Comparison of ENCODE assay signal across 32 cellular contexts in genomic region chr10:50909334-50910014, GRCh38. TPM values are rescaled to one million over a fixed set of nuclear protein-coding genes. Genes with fewer than 3 reads are reported as not detected.
"Had no signal": no experiment of that assay in that cellular context is flagged by ENCODE, and none has a peak within 500 bp of the region (broad histone marks: within the 10 kb centered on the region; RNA-seq: fewer than 3 reads in every experiment).

No MANE protein-coding gene starts in this region.

- H3K27me3 ChIP-seq: ascending aorta, breast epithelium, cardiac muscle cell, esophagus muscularis mucosa, foreskin keratinocyte, gastrocnemius medialis had no signal

- H3K36me3 ChIP-seq: ascending aorta, breast epithelium, cardiac muscle cell, esophagus muscularis mucosa, gastrocnemius medialis had no signal

- DNase-seq: activated CD4-positive, alpha-beta memory T cell treated with anti-CD3 and anti-CD28 coated beads, Interleukin-2, amount 10 ng/mL, durations not matched to agents 7 days and 5 days; activated CD4-positive, alpha-beta T cell treated with anti-CD3 and anti-CD28 coated beads for 4 hours; activated CD4-positive, alpha-beta T cell treated with anti-CD3 and anti-CD28 coated beads, Interleukin-2, amount 10 ng/mL, durations not matched to agents 7 days and 5 days; activated CD4-positive, alpha-beta T cell treated with anti-CD3 and anti-CD28 coated beads, Interleukin-2, amount 50 U/mL, for 4 hours; activated CD4-positive, CD25-positive, alpha-beta regulatory T cell; activated CD4-positive, CD25-positive, alpha-beta regulatory T cell treated with anti-CD3 and anti-CD28 coated beads, Interleukin-2, amount 50 U/mL, for 72 hours; activated CD8-positive, alpha-beta memory T cell treated with anti-CD3 and anti-CD28 coated beads, Interleukin-2, amount 50 U/mL, for 48 hours; activated gamma-delta T cell; activated naive CD4-positive, alpha-beta T cell; activated naive CD4-positive, alpha-beta T cell treated with anti-CD3 and anti-CD28 coated beads, Interleukin-2, amount 10 ng/mL, durations not matched to agents 7 days and 5 days; activated naive CD8-positive, alpha-beta T cell treated with anti-CD3 and anti-CD28 coated beads, Interleukin-2, amount 10 ng/mL, durations not matched to agents 7 days and 5 days; activated T-cell treated with anti-CD3 and anti-CD28 coated beads for 4 hours; activated T-cell treated with anti-CD3 and anti-CD28 coated beads, Interleukin-2, amount 50 U/mL, for 24 hours; activated T-cell treated with anti-CD3 and anti-CD28 coated beads, Interleukin-2, amount 50 U/mL, for 72 hours; effector CD4-positive, alpha-beta T cell; effector memory CD8-positive, alpha-beta T cell; erythroblast; foreskin keratinocyte; gastrocnemius medialis; glutamatergic neuron; T-helper 2 cell had no signal

- H3K27ac Mint-ChIP-seq: activated CD4-positive, alpha-beta memory T cell treated with anti-CD3 and anti-CD28 coated beads, Interleukin-2, amount 10 ng/mL, durations not matched to agents 7 days and 5 days; activated CD4-positive, alpha-beta T cell treated with anti-CD3 and anti-CD28 coated beads, Interleukin-2, amount 10 ng/mL, durations not matched to agents 7 days and 5 days; activated naive CD4-positive, alpha-beta T cell treated with anti-CD3 and anti-CD28 coated beads, Interleukin-2, amount 10 ng/mL, durations not matched to agents 7 days and 5 days; activated naive CD4-positive, alpha-beta T cell treated with anti-CD3 and anti-CD28 coated beads, Interleukin-2, amount 50 U/mL, for 72 hours; activated naive CD8-positive, alpha-beta T cell treated with anti-CD3 and anti-CD28 coated beads, Interleukin-2, amount 10 ng/mL, durations not matched to agents 7 days and 5 days; activated T-cell treated with anti-CD3 and anti-CD28 coated beads, Interleukin-2, amount 50 U/mL, for 24 hours; activated T-cell treated with anti-CD3 and anti-CD28 coated beads, Interleukin-2, amount 50 U/mL, for 72 hours; brain; dendritic cell treated with granulocyte-macrophage colony-stimulating factor and Interleukin-4, amounts not matched to agents 40 ng/mL and 50 ng/mL, for 4 days; effector memory CD8-positive, alpha-beta T cell had no signal

- H3K4me1 Mint-ChIP-seq: activated CD4-positive, alpha-beta memory T cell treated with anti-CD3 and anti-CD28 coated beads, Interleukin-2, amount 10 ng/mL, durations not matched to agents 7 days and 5 days; activated CD4-positive, alpha-beta T cell treated with anti-CD3 and anti-CD28 coated beads, Interleukin-2, amount 10 ng/mL, durations not matched to agents 7 days and 5 days; activated naive CD4-positive, alpha-beta T cell treated with anti-CD3 and anti-CD28 coated beads, Interleukin-2, amount 10 ng/mL, durations not matched to agents 7 days and 5 days; activated naive CD8-positive, alpha-beta T cell treated with anti-CD3 and anti-CD28 coated beads, Interleukin-2, amount 10 ng/mL, durations not matched to agents 7 days and 5 days; brain; central memory CD8-positive, alpha-beta T cell had no signal

- H3K9me3 Mint-ChIP-seq: activated CD4-positive, alpha-beta memory T cell treated with anti-CD3 and anti-CD28 coated beads, Interleukin-2, amount 10 ng/mL, durations not matched to agents 7 days and 5 days; activated CD4-positive, alpha-beta T cell treated with anti-CD3 and anti-CD28 coated beads, Interleukin-2, amount 10 ng/mL, durations not matched to agents 7 days and 5 days; activated naive CD4-positive, alpha-beta T cell treated with anti-CD3 and anti-CD28 coated beads, Interleukin-2, amount 10 ng/mL, durations not matched to agents 7 days and 5 days; activated naive CD8-positive, alpha-beta T cell treated with anti-CD3 and anti-CD28 coated beads, Interleukin-2, amount 10 ng/mL, durations not matched to agents 7 days and 5 days; central memory CD8-positive, alpha-beta T cell had no signal

- H3K36me3 Mint-ChIP-seq: activated naive CD4-positive, alpha-beta T cell treated with anti-CD3 and anti-CD28 coated beads, Interleukin-2, amount 10 ng/mL, durations not matched to agents 7 days and 5 days; activated naive CD4-positive, alpha-beta T cell treated with anti-CD3 and anti-CD28 coated beads, Interleukin-2, amount 50 U/mL, for 72 hours; activated naive CD8-positive, alpha-beta T cell treated with anti-CD3 and anti-CD28 coated beads, Interleukin-2, amount 10 ng/mL, durations not matched to agents 7 days and 5 days; brain had no signal

- ATAC-seq: activated naive CD4-positive, alpha-beta T cell treated with anti-CD3 and anti-CD28 coated beads, Interleukin-2, amount 50 U/mL, for 72 hours; activated T-cell treated with anti-CD3 and anti-CD28 coated beads, Interleukin-2, amount 50 U/mL, for 72 hours; effector memory CD8-positive, alpha-beta T cell; foreskin keratinocyte; gastrocnemius medialis had no signal

- H3K27me3 Mint-ChIP-seq: activated CD4-positive, alpha-beta memory T cell treated with anti-CD3 and anti-CD28 coated beads, Interleukin-2, amount 10 ng/mL, durations not matched to agents 7 days and 5 days; activated CD4-positive, alpha-beta T cell treated with anti-CD3 and anti-CD28 coated beads, Interleukin-2, amount 10 ng/mL, durations not matched to agents 7 days and 5 days; activated naive CD4-positive, alpha-beta T cell treated with anti-CD3 and anti-CD28 coated beads, Interleukin-2, amount 10 ng/mL, durations not matched to agents 7 days and 5 days; activated naive CD8-positive, alpha-beta T cell treated with anti-CD3 and anti-CD28 coated beads, Interleukin-2, amount 10 ng/mL, durations not matched to agents 7 days and 5 days; activated T-cell treated with anti-CD3 and anti-CD28 coated beads, Interleukin-2, amount 50 U/mL, for 24 hours; dendritic cell treated with granulocyte-macrophage colony-stimulating factor and Interleukin-4, amounts not matched to agents 40 ng/mL and 50 ng/mL, for 4 days; effector memory CD8-positive, alpha-beta T cell had no signal

- H3K4me3 Mint-ChIP-seq: activated CD4-positive, alpha-beta memory T cell treated with anti-CD3 and anti-CD28 coated beads, Interleukin-2, amount 10 ng/mL, durations not matched to agents 7 days and 5 days; activated CD4-positive, alpha-beta T cell treated with anti-CD3 and anti-CD28 coated beads, Interleukin-2, amount 10 ng/mL, durations not matched to agents 7 days and 5 days; activated naive CD4-positive, alpha-beta T cell treated with anti-CD3 and anti-CD28 coated beads, Interleukin-2, amount 10 ng/mL, durations not matched to agents 7 days and 5 days; activated naive CD8-positive, alpha-beta T cell treated with anti-CD3 and anti-CD28 coated beads, Interleukin-2, amount 10 ng/mL, durations not matched to agents 7 days and 5 days; activated T-cell treated with anti-CD3 and anti-CD28 coated beads, Interleukin-2, amount 50 U/mL, for 24 hours; activated T-cell treated with anti-CD3 and anti-CD28 coated beads, Interleukin-2, amount 50 U/mL, for 72 hours; brain; central memory CD8-positive, alpha-beta T cell; dendritic cell treated with granulocyte-macrophage colony-stimulating factor and Interleukin-4, amounts not matched to agents 40 ng/mL and 50 ng/mL, for 4 days; effector memory CD8-positive, alpha-beta T cell had no signal

- H3K9me3 ChIP-seq: ascending aorta, breast epithelium, esophagus muscularis mucosa, gastrocnemius medialis had no signal

- H3K4me3 ChIP-seq: ascending aorta, breast epithelium, cardiac muscle cell, coronary artery, esophagus muscularis mucosa, gastrocnemius medialis had no signal

- H3K4me1 ChIP-seq: ascending aorta, breast epithelium, foreskin keratinocyte, gastrocnemius medialis had no signal

- H3K27ac ChIP-seq: ascending aorta, breast epithelium, cardiac muscle cell, coronary artery, esophagus muscularis mucosa, foreskin keratinocyte, gastrocnemius medialis had no signal

RNA-seq across cellular contexts. Expression of gene A1CF, which starts 24.0 kb away (rescaled TPM):
- total RNA-seq: activated CD4-positive, alpha-beta memory T cell treated with anti-CD3 and anti-CD28 coated beads, Interleukin-2, amount 10 ng/mL, durations not matched to agents 7 days and 5 days; activated CD4-positive, alpha-beta T cell treated with anti-CD3 and anti-CD28 coated beads, Interleukin-2, amount 10 ng/mL, durations not matched to agents 7 days and 5 days; activated naive CD4-positive, alpha-beta T cell treated with anti-CD3 and anti-CD28 coated beads, Interleukin-2, amount 50 U/mL, for 72 hours; activated naive CD8-positive, alpha-beta T cell treated with anti-CD3 and anti-CD28 coated beads, Interleukin-2, amount 10 ng/mL, durations not matched to agents 7 days and 5 days; activated T-cell treated with anti-CD3 and anti-CD28 coated beads, Interleukin-2, amount 50 U/mL, for 72 hours; ascending aorta; cardiac muscle cell; cerebellum; esophagus muscularis mucosa; foreskin keratinocyte; T-helper 1 cell treated with Interleukin-12 subunit alpha and Interleukin-12 subunit beta and Interleukin-4 antibody, amounts not matched to agents 30 ng/mL and 1 ng/mL, for 36 hours had no signal
